8 cellular contexts compared by ENCODE assay signal in the genomic region with DNA sequence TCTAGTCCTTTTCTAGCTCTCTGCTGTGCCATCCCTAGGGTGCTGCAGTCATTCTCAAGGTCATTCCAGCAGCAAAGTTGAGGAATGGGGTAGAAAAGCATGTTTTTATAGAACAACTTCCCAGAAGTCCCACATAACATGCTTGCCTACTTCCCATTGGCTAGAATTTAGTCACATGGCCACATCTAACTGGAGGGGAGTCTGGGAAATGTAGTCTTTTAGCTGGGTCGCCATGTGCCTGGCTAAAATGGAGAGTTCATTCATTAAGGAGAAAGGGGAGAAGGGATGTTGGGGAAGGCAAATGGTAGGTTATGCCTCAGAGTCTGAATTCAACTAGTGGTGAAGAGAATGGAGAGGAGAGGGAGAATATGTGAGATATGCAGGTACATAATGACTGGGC.
DNase-seq lines count a peak whose midpoint lies in the region; ATAC-seq and TF ChIP-seq lines count a peak whose summit lies in the region.

No MANE protein-coding gene starts in this region.

- H3K4me3 ChIP-seq in BE2C (ENCODE audit: low read depth, low read length) (no peak overlapping the region; the same call in 1 of the 2 replicates), ovary (no peak overlapping the region)

- H3K9me3 ChIP-seq in BE2C: no peaks in the 10 kb centered on the region
- H3K9me3 ChIP-seq in ovary: no peaks in the 10 kb centered on the region

- H3K36me3 ChIP-seq in BE2C: no peaks in the 10 kb centered on the region
- no peaks in the 10 kb centered on the region for H3K36me3 ChIP-seq in ovary

- peak; percentile 61 for DNase-seq in BE2C
- DNase-seq in NAMALWA (ENCODE audit: low spot score): peak; percentile 83
- DNase-seq in cerebellar cortex (ENCODE audit: low spot score): peak; percentile 27
- no peak for DNase-seq in HCEC 1CT
- DNase-seq in ovary: no peak
- no peak for DNase-seq in effector CD8-positive, alpha-beta T cell (lab: John Stamatoyannopoulos, UW)
- DNase-seq in posterior cingulate gyrus: no peak

- no peak for TF ChIP-seq POLR2A in ovary (IDR thresholded peaks at IDR 0.05)

- no peak overlapping the region for H3K27ac ChIP-seq in ovary

- intact Hi-C loops in ovary (cut with DNase I) (no loop called here), posterior cingulate gyrus (cut with DNase I) (no loop called here)

- H3K4me1 ChIP-seq in BE2C (no peaks in the 10 kb centered on the region), ovary (ENCODE audit: insufficient read depth) (peaks cover 4% of the 10 kb centered on the region)

- no peak for TF ChIP-seq EP300 in ovary (IDR thresholded peaks at IDR 0.05)

- ATAC-seq in GM21390 (IDR thresholded peaks at IDR 0.05; ENCODE audit: unreplicated experiment): peak; percentile 74

- peaks cover 3% of the 10 kb centered on the region; the same call in 1 of the 2 replicates for H3K27me3 ChIP-seq in BE2C
- no peaks in the 10 kb centered on the region for H3K27me3 ChIP-seq in ovary

- WGBS in ovary, 3 donors: 69 to 74% (median 72%) methylated on average over 1 of the region's 1 CpG

- TF ChIP-seq CTCF in BE2C (IDR thresholded peaks at IDR 0.05; ENCODE audit: low read depth, low read length) (no peak), ovary (IDR thresholded peaks at IDR 0.05) (no peak)

Comparison
In these comparisons a context has a peak if more than half of its experiments do, and no peak if none do; other contexts are left out.
1. DNase-seq: peak in BE2C (single experiment), NAMALWA (single experiment) and cerebellar cortex (single experiment); none in HCEC 1CT (single experiment), ovary (0 of 5), effector CD8-positive, alpha-beta T cell (single experiment) and posterior cingulate gyrus (0 of 10).